ENCODE assay signal across 12 cellular contexts in genomic region chr2:37657471-37657870, GRCh38. TPM values are rescaled to one million over a fixed set of nuclear protein-coding genes. Genes with fewer than 3 reads are reported as not detected.
A peak's percentile ranks its signal among the peaks of the same experiment; 100 is the strongest.
DNase-seq lines count a peak whose midpoint lies in the region; ATAC-seq, FAIRE-seq and TF ChIP-seq lines count a peak whose summit lies in the region.
"Had no signal": no experiment of that assay in that cellular context is flagged by ENCODE, and none has a peak within 500 bp of the region (broad histone marks: within the 10 kb centered on the region; RNA-seq: fewer than 3 reads in every experiment).

No MANE protein-coding gene starts in this region.

- FAIRE-seq in GM12878 (lab: Jason Lieb, UNC): no peak
- FAIRE-seq: small intestine had no signal

- peaks cover 95% of the 10 kb centered on the region for H3K79me2 ChIP-seq in GM12878 (ENCODE audit: control insufficient read depth, insufficient read depth, low read length)

- in situ Hi-C loops in GM12878 (cut with MboI): no loop called here

- TF ChIP-seq POLR2A in GM12878 (IDR thresholded peaks at IDR 0.05; ENCODE audit: low read depth, low read length) (no peak), upper lobe of left lung (IDR thresholded peaks at IDR 0.05) (no peak)

- no peaks in the 10 kb centered on the region for H3K27me3 Mint-ChIP-seq in activated T-helper 2 cell treated with anti-CD3 and anti-CD28 coated beads, Interferon-gamma antibody, Interleukin-2, Interleukin-4, amounts not matched to agents 10 μg/mL and 5 μg/mL and 100 μg/mL, durations not matched to agents 14 hours and 24 hours and 36 hours (ENCODE audit: low read depth)

- H3K4me1 ChIP-seq in right atrium auricular region (peaks cover 0 to 99% of the 10 kb centered on the region in 2 donors), GM12878 (ENCODE audit: control insufficient read depth, insufficient read depth, low read length) (peaks cover 48% of the 10 kb centered on the region), muscle layer of duodenum (ENCODE audit: control insufficient read depth in 1 of 2, insufficient read depth in 2 of 2, low read length in 2 of 2) (peaks cover 19 to 41% of the 10 kb centered on the region in 2 donors), upper lobe of left lung (peaks cover 48 to 63% (median 53%) of the 10 kb centered on the region in 4 donors)

- ATAC-seq in left cardiac atrium (no peak), GM12878 (no peak), upper lobe of left lung (ENCODE audit: low FRiP score in 2 of 2) (no peak), GM18868 (IDR thresholded peaks at IDR 0.05; ENCODE audit: unreplicated experiment) (no peak)

- no peaks in the 10 kb centered on the region for H3K9me3 ChIP-seq in right atrium auricular region
- H3K9me3 ChIP-seq in GM12878 (replicated peaks; ENCODE audit: control insufficient read depth, insufficient read depth, low read length): no peaks in the 10 kb centered on the region
- H3K9me3 ChIP-seq in muscle layer of duodenum (ENCODE audit: control insufficient read depth in 1 of 2, low read length in 2 of 2): no peaks in the 10 kb centered on the region
- H3K9me3 ChIP-seq in upper lobe of left lung: no peaks in the 10 kb centered on the region

- H3K36me3 Mint-ChIP-seq in activated T-helper 2 cell treated with anti-CD3 and anti-CD28 coated beads, Interferon-gamma antibody, Interleukin-2, Interleukin-4, amounts not matched to agents 10 μg/mL and 5 μg/mL and 100 μg/mL, durations not matched to agents 14 hours and 24 hours and 36 hours (ENCODE audit: low read depth): peaks cover 35% of the 10 kb centered on the region

- WGBS in GM12878 (ENCODE audit: insufficient coverage, insufficient replicate concordance, low lambda C conversion rate, missing lambda C conversion rate): 63% methylated on average over 4 of the region's 4 CpGs
- WGBS in upper lobe of left lung, 2 donors: 91 to 97% methylated on average over 2 to 4 of the region's 4 CpGs

- H3K36me3 ChIP-seq in right atrium auricular region (no peaks in the 10 kb centered on the region), GM12878 (ENCODE audit: control insufficient read depth in 2 of 2, insufficient read depth in 2 of 2, low read length in 1 of 2) (peaks cover 3 to 16% of the 10 kb centered on the region in 2 experiments; a peak in 3 of 4 replicates), muscle layer of duodenum (ENCODE audit: control insufficient read depth in 1 of 2, insufficient read depth in 2 of 2, low read length in 2 of 2) (peaks cover 0 to 6% of the 10 kb centered on the region in 2 donors), upper lobe of left lung (peaks cover 0 to under 1% (median 0%) of the 10 kb centered on the region in 4 donors)

- CTCF ChIA-PET in GM12878 (lab: Yijun Ruan, JAX): interaction anchor here (0.6 to 2.3 kb wide), 6 partner anchors 9 to 243 kb away, joined by 3 to 13 read pairs (median 6); no protein-coding TSS in a partner anchor

- DNase-seq in right atrium auricular region (ENCODE audit: low spot score) (no peak), left cardiac atrium (no peak), GM12878 (ENCODE audit: low read depth, low spot score) (no peak), upper lobe of left lung (no peak), NCI-H1092 treated with DMSO at 0.1 percent for 48 hours (lab: John Stamatoyannopoulos, UW) (no peak)
- DNase-seq in activated T-helper 2 cell treated with anti-CD3 and anti-CD28 coated beads, Interferon-gamma antibody, Interleukin-2, Interleukin-4, amounts not matched to agents 10 μg/mL and 5 μg/mL and 100 μg/mL, durations not matched to agents 14 hours and 24 hours and 36 hours (ENCODE audit: low spot score): no peak
- DNase-seq: activated gamma-delta T cell; effector CD8-positive, alpha-beta T cell; NCI-H82; small intestine had no signal

- no peak overlapping the region for H3K4me3 ChIP-seq in right atrium auricular region
- H3K4me3 ChIP-seq in GM12878: no peak overlapping the region
- no peak overlapping the region for H3K4me3 ChIP-seq in muscle layer of duodenum (ENCODE audit: low read depth in 1 of 2, low read length in 2 of 2)
- no peak overlapping the region for H3K4me3 ChIP-seq in upper lobe of left lung

- H2AFZ ChIP-seq in GM12878 (ENCODE audit: control insufficient read depth, low read depth, low read length): no peak overlapping the region

- POLR2A ChIA-PET in GM12878 (lab: Charles Lee): interaction anchor here (1.5 to 8.8 kb wide), 4 partner anchors 11 to 84 kb away, joined by 4 to 171 read pairs (median 86); partner anchors contain the start of gene CDC42EP3

- SMC1A ChIA-PET in GM12878 (lab: Charles Lee; ENCODE audit: uncharacterized antibody, unreplicated experiment): interaction anchor here (0.7 to 9.6 kb wide), 8 partner anchors 9 to 243 kb away, joined by 3 to 246 read pairs (median 8); partner anchors contain the start of gene CDC42EP3

- no TSS peak for BruUV-seq in GM12878 (replicated peaks; lab: Mats Ljungman, UMichigan)

- TF ChIP-seq EP300 in GM12878 (IDR thresholded peaks at IDR 0.05; ENCODE audit: borderline replicate concordance in 1 of 2, control insufficient read depth in 1 of 2, low read depth in 2 of 2, low read length in 2 of 2) (no peak), upper lobe of left lung (IDR thresholded peaks at IDR 0.05) (no peak)

- peaks cover 51% of the 10 kb centered on the region for H3K4me1 Mint-ChIP-seq in activated T-helper 2 cell treated with anti-CD3 and anti-CD28 coated beads, Interferon-gamma antibody, Interleukin-2, Interleukin-4, amounts not matched to agents 10 μg/mL and 5 μg/mL and 100 μg/mL, durations not matched to agents 14 hours and 24 hours and 36 hours (ENCODE audit: low read depth)

- TF ChIP-seq RAD21 in GM12878 (IDR thresholded peaks at IDR 0.05; ENCODE audit: insufficient read depth, low read depth, low read length): no peak

- intact Hi-C loops in left cardiac atrium (cut with DNase I) (no loop called here), GM12878 (cut with micrococcal nuclease; ENCODE audit: unreplicated experiment) (loop anchor here (2.0 kb wide), 1 partner anchor 13 kb away; the partner anchor contains the start of gene CDC42EP3)
- intact Hi-C loops in activated T-helper 2 cell treated with anti-CD3 and anti-CD28 coated beads, Interferon-gamma antibody, Interleukin-2, Interleukin-4, amounts not matched to agents 10 μg/mL and 5 μg/mL and 100 μg/mL, durations not matched to agents 14 hours and 24 hours and 36 hours (cut with micrococcal nuclease): no loop called here

- H3K27ac Mint-ChIP-seq in activated T-helper 2 cell treated with anti-CD3 and anti-CD28 coated beads, Interferon-gamma antibody, Interleukin-2, Interleukin-4, amounts not matched to agents 10 μg/mL and 5 μg/mL and 100 μg/mL, durations not matched to agents 14 hours and 24 hours and 36 hours: no peak overlapping the region

- no peaks in the 10 kb centered on the region for H4K20me1 ChIP-seq in GM12878 (ENCODE audit: control insufficient read depth, insufficient read depth)

- RAD21 ChIA-PET in GM12878 (lab: Charles Lee; ENCODE audit: unreplicated experiment): interaction anchor here (0.8 to 7.8 kb wide), 9 partner anchors 11 to 247 kb away, joined by 3 to 176 read pairs (median 6); partner anchors contain the start of gene CDC42EP3

- no peaks in the 10 kb centered on the region for H3K9me3 Mint-ChIP-seq in activated T-helper 2 cell treated with anti-CD3 and anti-CD28 coated beads, Interferon-gamma antibody, Interleukin-2, Interleukin-4, amounts not matched to agents 10 μg/mL and 5 μg/mL and 100 μg/mL, durations not matched to agents 14 hours and 24 hours and 36 hours

- no peak overlapping the region for H3K9ac ChIP-seq in GM12878 (ENCODE audit: control insufficient read depth, insufficient read depth, low read length)

- TF ChIP-seq CTCF in right atrium auricular region (IDR thresholded peaks at IDR 0.05) (no peak), GM12878 (IDR thresholded peaks at IDR 0.05 in 2 of 3, conservative IDR thresholded peaks at IDR 0.05 in 1 of 3; ENCODE audit: control insufficient read depth in 2 of 3, extremely low read depth in 1 of 3, insufficient read depth in 1 of 3, low read depth in 3 of 3, low read length in 3 of 3) (no peak), upper lobe of left lung (IDR thresholded peaks at IDR 0.05) (no peak)

- peak overlapping the region; percentile 83 to 93 for H3K27ac ChIP-seq in right atrium auricular region
- peak overlapping the region; percentile 66 for H3K27ac ChIP-seq in GM12878 (ENCODE audit: control insufficient read depth, insufficient read depth)
- H3K27ac ChIP-seq in muscle layer of duodenum (ENCODE audit: low read length): peak overlapping the region; percentile 12
- peak overlapping the region; percentile 53 to 81 (median 72) for H3K27ac ChIP-seq in upper lobe of left lung

- no peaks in the 10 kb centered on the region for H3K27me3 ChIP-seq in right atrium auricular region
- no peaks in the 10 kb centered on the region for H3K27me3 ChIP-seq in GM12878 (replicated peaks in 1 of 2; ENCODE audit: control insufficient read depth in 2 of 2, insufficient read depth in 2 of 2, low read length in 1 of 2)
- H3K27me3 ChIP-seq in muscle layer of duodenum (ENCODE audit: low read depth, low read length): no peaks in the 10 kb centered on the region
- H3K27me3 ChIP-seq in upper lobe of left lung: no peaks in the 10 kb centered on the region

- no peak overlapping the region for H3K4me3 Mint-ChIP-seq in activated T-helper 2 cell treated with anti-CD3 and anti-CD28 coated beads, Interferon-gamma antibody, Interleukin-2, Interleukin-4, amounts not matched to agents 10 μg/mL and 5 μg/mL and 100 μg/mL, durations not matched to agents 14 hours and 24 hours and 36 hours (ENCODE audit: low read depth)

- peak overlapping the region; percentile 58 for H3K4me2 ChIP-seq in GM12878 (ENCODE audit: control insufficient read depth, insufficient read depth)

RNA-seq across cellular contexts. Expression of gene CDC42EP3, which starts 14.0 kb away (rescaled TPM):
- 100 to 1,000 TPM in 1 of 2 donors, 10 to 100 TPM in 1; 38.5 to 105 TPM for total RNA-seq in right atrium auricular region
- total RNA-seq in left cardiac atrium: 10 to 100 TPM; 44.3 to 81.4 TPM
- total RNA-seq in GM12878 (2013; cell fraction: nucleolus; rRNA removed): 36.3 and 37.4 TPM in 2 replicates
- total RNA-seq in GM12878 (2014; rRNA removed): 36.2 and 36.9 TPM in 2 replicates
- total RNA-seq in GM12878 (2014; rRNA removed; fragmentation: Illumina TruSeq; extraction: Trizol): 44.6 and 46.5 TPM in 2 replicates
- 63.1 and 67.6 TPM in 2 replicates for total RNA-seq in GM12878 (2021)
- 8.8 TPM for polyA plus RNA-seq in GM12878 (2011; ENCODE audit: low read depth)
- polyA plus RNA-seq in GM12878 (2011; rRNA removed): 47.3 and 47.4 TPM in 2 replicates
- polyA plus RNA-seq in GM12878 (2011; cell fraction: cytosol; rRNA removed): 51.0 and 62.8 TPM in 2 replicates
- polyA plus RNA-seq in GM12878 (2011; cell fraction: nucleus; rRNA removed): 33.6 and 47.7 TPM in 2 replicates
- polyA plus RNA-seq in GM12878 (2012): 13.6 and 28.5 TPM in 2 replicates
- 86.9 and 109 TPM in 2 replicates for polyA plus RNA-seq in GM12878 (2014; fragmentation: Illumina TruSeq; extraction: Trizol)
- polyA plus RNA-seq in GM12878 (2014; fragmentation: Nextera tagmentation; extraction: Ambion mirVana): 10 to 100 TPM; 11.8 to 16.1 TPM
- polyA plus RNA-seq in GM12878 (2014; rRNA removed): 59.1 and 61.4 TPM in 2 replicates
- polyA plus RNA-seq in GM12878 (2016; fragmentation: Nextera tagmentation; extraction: Ambion mirVana): 10 to 100 TPM; 58.4 to 66.1 TPM
- 32.6 and 52.1 TPM in 2 replicates for polyA minus RNA-seq in GM12878 (2011; rRNA and poly(A)+ RNA removed)
- polyA minus RNA-seq in GM12878 (2011; cell fraction: cytosol; rRNA and poly(A)+ RNA removed): 18.0 and 24.0 TPM in 2 replicates
- 19.7 and 24.1 TPM in 2 replicates for polyA minus RNA-seq in GM12878 (2011; cell fraction: nucleus; rRNA and poly(A)+ RNA removed)
- total RNA-seq in upper lobe of left lung: 10 to 100 TPM; 24.5 to 76.2 (median 43.2) TPM
- total RNA-seq in activated T-helper 2 cell treated with anti-CD3 and anti-CD28 coated beads, Interferon-gamma antibody, Interleukin-2, Interleukin-4, amounts not matched to agents 10 μg/mL and 5 μg/mL and 100 μg/mL, durations not matched to agents 14 hours and 24 hours and 36 hours: 8.6 and 9.8 TPM in 2 replicates

Comparison
In these comparisons a context has a peak if more than half of its experiments do, and no peak if none do; other contexts are left out.
1. H3K27ac ChIP-seq: peak in every context shown above with its lines; median percentile 88 in right atrium auricular region; 72 in upper lobe of left lung; 66 in GM12878; 12 in muscle layer of duodenum.